12 cellular contexts compared by ENCODE assay signal in genomic region chr12:67456281-67456918, GRCh38.
DNase-seq lines count a peak whose midpoint lies in the region; ATAC-seq and TF ChIP-seq lines count a peak whose summit lies in the region.
"Had no signal": no experiment of that assay in that cellular context is flagged by ENCODE, and none has a peak within 500 bp of the region (broad histone marks: within the 10 kb centered on the region; RNA-seq: fewer than 3 reads in every experiment).

No MANE protein-coding gene starts in this region.

- 8 to 9% methylated on average over 4 of the region's 4 CpGs for WGBS in heart right ventricle, 2 donors
- WGBS in thyroid gland, 2 donors, result 1 to 27% methylated on average over 4 of the region's 4 CpGs

- TF ChIP-seq CTCF in RWPE1 (conservative IDR thresholded peaks at IDR 0.05; ENCODE audit: low read depth) (no peak), heart right ventricle (IDR thresholded peaks at IDR 0.05) (no peak), thyroid gland (IDR thresholded peaks at IDR 0.05) (no peak)

- CTCF ChIA-PET in RWPE1 (lab: Yijun Ruan, JAX), result interaction anchor here (0.6 to 0.7 kb wide), 2 partner anchors 97 to 118 kb away, joined by 3 read pairs; no protein-coding TSS in a partner anchor

- H3K27ac ChIP-seq in RWPE1, result no peak overlapping the region
- H3K27ac ChIP-seq in heart right ventricle, result peak overlapping the region in 7 of 10 donors; percentile 25 to 80 (median 50)
- peak overlapping the region in 1 of 3 donors; percentile 62 for H3K27ac ChIP-seq in thyroid gland
- H3K27ac ChIP-seq: lower lobe of right lung had no signal

- POLR2A ChIA-PET in RWPE1 (lab: Yijun Ruan, JAX; ENCODE audit: low non-redundant PET), result no interaction called here

- H3K4me3 Mint-ChIP-seq in activated naive CD8-positive, alpha-beta T cell treated with anti-CD3 and anti-CD28 coated beads, Interleukin-2, amount 50 U/mL, for 24 hours, result no peak overlapping the region
- H3K4me3 Mint-ChIP-seq: central memory CD8-positive, alpha-beta T cell had no signal

- H3K27ac Mint-ChIP-seq in activated naive CD8-positive, alpha-beta T cell treated with anti-CD3 and anti-CD28 coated beads, Interleukin-2, amount 50 U/mL, for 24 hours, result no peak overlapping the region

- intact Hi-C loops in heart right ventricle (cut with DNase I), result loop anchor here in 1 of 10 donors (5.0 kb wide), 1 partner anchor 196 kb away; no protein-coding TSS in a partner anchor
- intact Hi-C loops in thyroid gland (cut with DNase I), result no loop called here

- peaks cover 22% of the 10 kb centered on the region for H3K4me1 Mint-ChIP-seq in activated naive CD8-positive, alpha-beta T cell treated with anti-CD3 and anti-CD28 coated beads, Interleukin-2, amount 50 U/mL, for 24 hours

- peaks cover 23% of the 10 kb centered on the region for H3K27me3 Mint-ChIP-seq in activated naive CD8-positive, alpha-beta T cell treated with anti-CD3 and anti-CD28 coated beads, Interleukin-2, amount 50 U/mL, for 24 hours

- DNase-seq in NCI-H2227 (lab: John Stamatoyannopoulos, UW; ENCODE audit: unreplicated experiment) (peak; percentile 4), NCI-H2227 treated with DMSO at 0.1 percent for 48 hours (lab: John Stamatoyannopoulos, UW) (no peak), RWPE1 (ENCODE audit: low spot score) (peak; percentile 62), heart right ventricle (peak in 1 of 2 donors; percentile 41), thyroid gland (peak; percentile 79 to 80), NCI-H748 treated with DMSO at 0.1 percent for 48 hours (lab: John Stamatoyannopoulos, UW) (no peak)
- DNase-seq in activated naive CD8-positive, alpha-beta T cell treated with anti-CD3 and anti-CD28 coated beads, Interleukin-2, amount 50 U/mL, for 24 hours, result no peak
- DNase-seq: ACHN, lower lobe of right lung, T-helper 9 cell had no signal

- H3K9me3 Mint-ChIP-seq in activated naive CD8-positive, alpha-beta T cell treated with anti-CD3 and anti-CD28 coated beads, Interleukin-2, amount 50 U/mL, for 24 hours, result peaks cover 11% of the 10 kb centered on the region
- H3K9me3 Mint-ChIP-seq: central memory CD8-positive, alpha-beta T cell had no signal

- H3K4me3 ChIP-seq in heart right ventricle, result no peak overlapping the region
- no peak overlapping the region for H3K4me3 ChIP-seq in thyroid gland (replicated peaks in 1 of 3)
- H3K4me3 ChIP-seq: lower lobe of right lung had no signal

- peaks cover 3 to 49% (median 22%) of the 10 kb centered on the region in 9 donors for H3K4me1 ChIP-seq in heart right ventricle
- peaks cover 16 to 24% of the 10 kb centered on the region in 2 donors for H3K4me1 ChIP-seq in thyroid gland

- H3K36me3 Mint-ChIP-seq in activated naive CD8-positive, alpha-beta T cell treated with anti-CD3 and anti-CD28 coated beads, Interleukin-2, amount 50 U/mL, for 24 hours (ENCODE audit: low read depth), result peaks cover 4% of the 10 kb centered on the region

- no peak for TF ChIP-seq POLR2A in thyroid gland (IDR thresholded peaks at IDR 0.05)

- no peaks in the 10 kb centered on the region for H3K27me3 ChIP-seq in heart right ventricle
- H3K27me3 ChIP-seq in thyroid gland, result no peaks in the 10 kb centered on the region

- ATAC-seq in heart right ventricle (peak in 6 of 8 donors; percentile 23 to 60 (median 54)), HG03439 (IDR thresholded peaks at IDR 0.05; ENCODE audit: unreplicated experiment) (no peak)
- no peak for ATAC-seq in activated naive CD8-positive, alpha-beta T cell treated with anti-CD3 and anti-CD28 coated beads, Interleukin-2, amount 50 U/mL, for 24 hours
- ATAC-seq: lower lobe of right lung had no signal

- H3K9me3 ChIP-seq in heart right ventricle (no peaks in the 10 kb centered on the region), thyroid gland (no peaks in the 10 kb centered on the region)
- H3K9me3 ChIP-seq: lower lobe of right lung had no signal

- no peaks in the 10 kb centered on the region for H3K36me3 ChIP-seq in heart right ventricle
- no peaks in the 10 kb centered on the region for H3K36me3 ChIP-seq in thyroid gland
- H3K36me3 ChIP-seq: lower lobe of right lung had no signal

Comparison
In these comparisons a context has a peak if more than half of its experiments do, and no peak if none do; other contexts are left out.
1. DNase-seq: peak in NCI-H2227 (single experiment), RWPE1 (single experiment) and thyroid gland (2 of 2); none in NCI-H2227 treated with DMSO at 0.1 percent for 48 hours (single experiment), activated naive CD8-positive, alpha-beta T cell treated with anti-CD3 and anti-CD28 coated beads, Interleukin-2, amount 50 U/mL, for 24 hours (single experiment) and NCI-H748 treated with DMSO at 0.1 percent for 48 hours (single experiment).
2. ATAC-seq: peak in heart right ventricle (6 of 8); none in activated naive CD8-positive, alpha-beta T cell treated with anti-CD3 and anti-CD28 coated beads, Interleukin-2, amount 50 U/mL, for 24 hours (single experiment) and HG03439 (single experiment).